Comparison of ENCODE assay signal across 8 cellular contexts in the genomic region with DNA sequence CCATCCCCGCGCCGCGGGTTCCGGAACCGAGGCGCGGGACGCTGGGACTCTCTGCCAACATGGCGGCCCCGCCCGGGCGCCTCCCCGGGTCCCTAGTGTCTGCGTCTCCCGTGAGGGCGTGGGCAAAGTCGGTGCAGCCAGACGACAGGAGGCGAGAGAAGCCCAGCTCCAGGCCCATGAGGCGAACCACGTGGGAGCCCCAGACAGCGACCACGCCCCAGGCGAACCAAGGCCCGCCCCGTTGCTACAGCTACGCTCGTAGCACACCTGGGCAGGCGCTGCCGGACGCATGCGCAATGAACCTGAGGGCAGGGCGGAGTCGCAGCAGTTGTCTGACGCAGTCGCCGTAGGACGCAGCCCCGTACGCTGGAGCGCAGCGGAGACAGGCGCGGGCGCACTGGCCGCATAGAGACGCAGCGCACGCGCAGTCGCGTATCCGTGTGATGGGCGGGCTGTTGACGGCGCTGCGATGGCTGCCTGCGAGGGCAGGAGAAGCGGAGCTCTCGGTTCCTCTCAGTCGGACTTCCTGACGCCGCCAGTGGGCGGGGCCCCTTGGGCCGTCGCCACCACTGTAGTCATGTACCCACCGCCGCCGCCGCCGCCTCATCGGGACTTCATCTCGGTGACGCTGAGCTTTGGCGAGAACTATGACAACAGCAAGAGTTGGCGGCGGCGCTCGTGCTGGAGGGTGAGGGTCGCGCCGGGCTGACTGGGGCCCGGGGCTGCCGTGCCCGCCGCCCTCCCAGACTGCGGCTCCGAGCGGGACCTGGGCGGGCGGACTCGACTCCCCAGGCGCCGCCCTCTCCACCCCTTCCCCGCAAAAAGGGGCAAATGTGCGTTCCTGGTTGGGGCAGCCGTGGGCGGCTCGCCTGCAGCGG. TPM values are rescaled to one million over a fixed set of nuclear protein-coding genes. Genes with fewer than 3 reads are reported as not detected.
DNase-seq lines count a peak whose midpoint lies in the region; ATAC-seq and TF ChIP-seq lines count a peak whose summit lies in the region.

A gene (plus strand): TSS at position 455 of the 878 bp plus-strand sequence. CDS start 15 bp downstream, at position 470.

- DNase-seq in CD8-positive, alpha-beta T cell, result peak; percentile 98 to 100 (median 99)
- DNase-seq in HS-27A (ENCODE audit: low read depth) (peak; percentile 80), NK-92 (lab: John Stamatoyannopoulos, UW; ENCODE audit: unreplicated experiment) (peak; percentile 96), lower lobe of right lung (peak; percentile 100)
- DNase-seq in activated CD8-positive, alpha-beta memory T cell treated with anti-CD3 and anti-CD28 coated beads for 1 hour (ENCODE audit: extremely low read depth in 1 of 2, low read depth in 1 of 2), result peak; percentile 99
- DNase-seq in effector CD4-positive, alpha-beta T cell, result peak; percentile 99
- peak; percentile 99 to 100 (median 100) for DNase-seq in stimulated activated CD4-positive, alpha-beta T cell treated with anti-CD3 and anti-CD28 coated beads, TNF-alpha, amount 100 ng/mL, for 24 hours (ENCODE audit: low read depth in 3 of 3)

- peaks cover 9% of the 10 kb centered on the region for H3K36me3 ChIP-seq in CD8-positive, alpha-beta T cell (ENCODE audit: insufficient read depth, low read length)
- peaks cover 33% of the 10 kb centered on the region for H3K36me3 ChIP-seq in lower lobe of right lung

- H3K4me3 Mint-ChIP-seq in CD8-positive, alpha-beta T cell, result peak within 1 kb of the TSS; percentile 88

- peaks cover 23% of the 10 kb centered on the region for H3K4me1 Mint-ChIP-seq in CD8-positive, alpha-beta T cell (ENCODE audit: low read depth)

- H3K27ac ChIP-seq in CD8-positive, alpha-beta T cell (ENCODE audit: low read depth, low read length), result peak within 1 kb of the TSS; percentile 90
- peak within 1 kb of the TSS; percentile 94 for H3K27ac ChIP-seq in lower lobe of right lung

- intact Hi-C loops in CD8-positive, alpha-beta T cell (cut with DNase I, micrococcal nuclease), result loop anchor here (1.0 to 5.0 kb wide), 11 partner anchors 9 to 604 kb away; a partner anchor contains a TSS
- intact Hi-C loops in lower lobe of right lung (cut with DNase I), result no loop called here

- no peaks in the 10 kb centered on the region for H3K9me3 Mint-ChIP-seq in CD8-positive, alpha-beta T cell

- POLR2A ChIA-PET in CD8-positive, alpha-beta T cell (lab: Charles Lee), result interaction anchor here (0.6 to 2.6 kb wide), 26 partner anchors 9 to 359 kb away, joined by 3 to 29 read pairs (median 4); a partner anchor contains a TSS

- H3K9me3 ChIP-seq in CD8-positive, alpha-beta T cell (ENCODE audit: low read length), result no peaks in the 10 kb centered on the region
- no peaks in the 10 kb centered on the region for H3K9me3 ChIP-seq in lower lobe of right lung

- H3K27me3 Mint-ChIP-seq in CD8-positive, alpha-beta T cell (ENCODE audit: low read depth), result no peaks in the 10 kb centered on the region

- CTCF ChIA-PET in CD8-positive, alpha-beta T cell (lab: Charles Lee), result interaction anchor here (0.8 to 3.8 kb wide), 10 partner anchors 10 to 601 kb away, joined by 3 to 23 read pairs (median 4); a partner anchor contains a TSS

- peak within 1 kb of the TSS; percentile 88 for H3K4me3 ChIP-seq in CD8-positive, alpha-beta T cell (ENCODE audit: low read depth, low read length)
- H3K4me3 ChIP-seq in lower lobe of right lung, result peak within 1 kb of the TSS; percentile 77

- ATAC-seq in CD8-positive, alpha-beta T cell, result peak; percentile 84
- ATAC-seq in GM19467 (IDR thresholded peaks at IDR 0.05; ENCODE audit: unreplicated experiment) (peak; percentile 82), lower lobe of right lung (peak; percentile 95 to 96)

- TF ChIP-seq CTCF in CD8-positive, alpha-beta T cell (IDR thresholded peaks at IDR 0.05), result no peak
- no peak for TF ChIP-seq CTCF in lower lobe of right lung (IDR thresholded peaks at IDR 0.05)

- peak within 1 kb of the TSS; percentile 95 for H3K27ac Mint-ChIP-seq in CD8-positive, alpha-beta T cell

- no peaks in the 10 kb centered on the region for H3K27me3 ChIP-seq in CD8-positive, alpha-beta T cell (ENCODE audit: insufficient read depth, low read length)
- no peaks in the 10 kb centered on the region for H3K27me3 ChIP-seq in lower lobe of right lung (ENCODE audit: low read depth)

- peaks cover 45% of the 10 kb centered on the region for H3K36me3 Mint-ChIP-seq in CD8-positive, alpha-beta T cell

- H3K4me1 ChIP-seq in CD8-positive, alpha-beta T cell (ENCODE audit: insufficient read depth, low read length), result peaks cover 24% of the 10 kb centered on the region
- H3K4me1 ChIP-seq in lower lobe of right lung, result peaks cover 24% of the 10 kb centered on the region

RNA-seq across cellular contexts. Expression of the gene that starts here (rescaled TPM):
- total RNA-seq in CD8-positive, alpha-beta T cell, result 10 to 100 TPM; 60.3 to 62.9 TPM
- total RNA-seq in lower lobe of right lung, result 41.9 TPM

Comparison
In these comparisons a context has a peak if more than half of its experiments do, and no peak if none do; other contexts are left out.
1. Peak in every context shown above with its lines: DNase-seq, ATAC-seq, H3K4me3 ChIP-seq and H3K27ac ChIP-seq.